1 cellular context compared by ENCODE assay signal in genomic region chr19:35160629-35161433, GRCh38.
A peak's percentile ranks its signal among the peaks of the same experiment; 100 is the strongest.
TF ChIP-seq lines count a peak whose summit lies in the region.

No MANE protein-coding gene starts in this region.

TF ChIP-seq in HepG2, 621 proteins besides CTCF, POLR2A, EP300 and RAD21:
- TF ChIP-seq ZNF329 (CRISPR knock-in tag; IDR thresholded peaks at IDR 0.05; ENCODE audit: low read depth) (peak; percentile 94), ZNF572 (CRISPR knock-in tag; IDR thresholded peaks at IDR 0.05) (no peak), ZNF777 (CRISPR knock-in tag; IDR thresholded peaks at IDR 0.05) (no peak), ZSCAN31 (CRISPR knock-in tag; IDR thresholded peaks at IDR 0.05; ENCODE audit: low read depth) (no peak)
TF ChIP-seq in HepG2: peak in this region for 1.
